7 cellular contexts compared by ENCODE assay signal in the genomic region with DNA sequence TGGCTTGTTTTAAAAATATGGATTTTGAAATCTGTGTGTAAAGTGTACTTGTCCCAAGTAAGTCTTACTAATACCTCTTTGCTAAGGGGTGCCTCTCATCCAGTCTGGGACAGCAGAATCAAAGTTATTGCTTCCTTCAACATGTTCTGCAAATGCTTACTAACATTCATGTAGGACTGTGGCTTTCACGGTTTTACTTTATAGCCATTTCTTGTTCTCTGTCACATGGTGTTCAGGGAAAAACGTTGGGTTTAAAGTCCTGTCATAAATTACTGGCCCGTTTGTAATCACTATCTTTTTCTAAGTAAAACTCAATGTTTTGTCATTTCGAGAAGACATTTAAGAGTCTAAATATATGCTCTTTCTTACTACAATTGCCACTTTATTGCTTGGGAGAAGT.
"Had no signal": no experiment of that assay in that cellular context is flagged by ENCODE, and none has a peak within 500 bp of the region (broad histone marks: within the 10 kb centered on the region; RNA-seq: fewer than 3 reads in every experiment).

No MANE protein-coding gene starts in this region.

- H3K36me3 ChIP-seq: HAP-1 had no signal

- H3K9me3 Mint-ChIP-seq: HFFc6 had no signal

- DNase-seq: GOT3, H7, HFFc6, IMR-90 had no signal

- H3K4me3 Mint-ChIP-seq: HFFc6 had no signal

- ATAC-seq: HCT116, K562 had no signal

- H3K9me3 ChIP-seq: HAP-1 had no signal

- H3K4me1 ChIP-seq: HAP-1 had no signal

- H3K27ac Mint-ChIP-seq: HFFc6 had no signal

- H3K4me3 ChIP-seq: HAP-1, K562 had no signal
